ENCODE assay signal across 9 cellular contexts in the genomic region with DNA sequence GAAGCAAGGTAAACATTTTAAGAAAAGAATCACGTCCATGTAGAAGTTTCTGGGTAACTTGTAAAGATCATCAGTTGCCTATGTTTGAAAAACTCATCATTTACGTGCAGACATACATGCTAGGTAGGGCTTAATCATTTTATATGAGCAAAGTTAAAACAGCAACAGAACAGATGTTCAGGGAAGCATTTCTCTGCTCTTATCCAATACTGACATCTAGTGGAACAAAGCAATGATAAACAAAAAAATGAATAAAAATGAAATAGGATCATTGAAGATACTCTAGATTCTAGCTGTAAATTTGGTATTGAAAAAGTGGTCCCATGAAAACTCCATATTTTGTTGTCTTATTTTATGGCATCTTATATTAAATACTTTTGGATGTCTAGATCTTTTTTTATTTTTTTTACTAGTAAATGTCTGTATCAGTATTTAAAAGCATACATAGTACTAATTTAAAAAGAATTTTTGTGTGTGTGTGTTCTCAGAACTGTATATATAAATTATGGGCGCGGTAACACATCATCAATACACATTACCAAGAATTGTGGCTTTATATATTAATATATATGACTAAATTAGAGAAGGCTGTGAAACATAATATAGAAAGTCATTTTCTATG.
A peak's percentile ranks its signal among the peaks of the same experiment; 100 is the strongest.
DNase-seq lines count a peak whose midpoint lies in the region; ATAC-seq, FAIRE-seq and TF ChIP-seq lines count a peak whose summit lies in the region.
"Had no signal": no experiment of that assay in that cellular context is flagged by ENCODE, and none has a peak within 500 bp of the region (broad histone marks: within the 10 kb centered on the region; RNA-seq: fewer than 3 reads in every experiment).

No MANE protein-coding gene starts in this region.

- H3K36me3 ChIP-seq in HEK293 (ENCODE audit: control insufficient read depth in 2 of 2, insufficient read depth in 1 of 2, low read length in 2 of 2) (no peaks in the 10 kb centered on the region), pancreas (no peaks in the 10 kb centered on the region), mucosa of descending colon (ENCODE audit: low read depth) (no peaks in the 10 kb centered on the region)
- H3K36me3 ChIP-seq in CD8-positive, alpha-beta T cell (ENCODE audit: insufficient read depth, low read length) = no peaks in the 10 kb centered on the region

- TF ChIP-seq CTCF in HEK293 (tag by site-specific recombination; IDR thresholded peaks at IDR 0.05) (peak; percentile 49), pancreas (IDR thresholded peaks at IDR 0.05) (peak; percentile 9 to 29 (median 24)), mucosa of descending colon (IDR thresholded peaks at IDR 0.05) (no peak)
- TF ChIP-seq CTCF in CD8-positive, alpha-beta T cell (IDR thresholded peaks at IDR 0.05) = no peak

- H3K36me3 Mint-ChIP-seq in CD8-positive, alpha-beta T cell = no peaks in the 10 kb centered on the region

- H3K4me3 Mint-ChIP-seq in CD8-positive, alpha-beta T cell = no peak overlapping the region

- no peak for TF ChIP-seq POLR2A in GM12891 (IDR thresholded peaks at IDR 0.05; ENCODE audit: low read depth, low read length)

- POLR2A ChIA-PET in HEK293 (lab: Yijun Ruan, JAX) = no interaction called here
- POLR2A ChIA-PET in CD8-positive, alpha-beta T cell (lab: Charles Lee) = no interaction called here

- H3K4me3 ChIP-seq in HEK293 (ENCODE audit: low read depth, low read length) = no peak overlapping the region
- no peak overlapping the region for H3K4me3 ChIP-seq in pancreas
- H3K4me3 ChIP-seq in mucosa of descending colon = no peak overlapping the region
- no peak overlapping the region for H3K4me3 ChIP-seq in CD8-positive, alpha-beta T cell (ENCODE audit: low read depth, low read length)

- peaks cover 8% of the 10 kb centered on the region for H3K9me3 Mint-ChIP-seq in CD8-positive, alpha-beta T cell

- no peaks in the 10 kb centered on the region for H3K27me3 Mint-ChIP-seq in CD8-positive, alpha-beta T cell (ENCODE audit: low read depth)

- no peak overlapping the region for H3K27ac Mint-ChIP-seq in CD8-positive, alpha-beta T cell

- no peaks in the 10 kb centered on the region for H3K4me1 Mint-ChIP-seq in CD8-positive, alpha-beta T cell (ENCODE audit: low read depth)

- WGBS in pancreas, 2 donors = 18 to 24% methylated on average over 4 of the region's 4 CpGs

- H3K27ac ChIP-seq in HEK293 (ENCODE audit: extremely low read depth, low read depth, low read length) (no peak overlapping the region), pancreas (no peak overlapping the region)
- H3K27ac ChIP-seq in CD8-positive, alpha-beta T cell (ENCODE audit: low read depth, low read length) = no peak overlapping the region
- H3K27ac ChIP-seq: HL-60 had no signal

- DNase-seq in CD1c-positive myeloid dendritic cell (ENCODE audit: extremely low spot score) (peak; percentile 26), NCI-H69 (lab: John Stamatoyannopoulos, UW) (peak; percentile 58), dermis microvascular lymphatic vessel endothelial cell (ENCODE audit: low read depth in 2 of 2) (peak; percentile 18 to 19), pancreas (no peak), mucosa of descending colon (no peak), GM12891 (ENCODE audit: insufficient read length, low spot score) (no peak)
- no peak for DNase-seq in CD8-positive, alpha-beta T cell

- intact Hi-C loops in pancreas (cut with DNase I) (no loop called here), mucosa of descending colon (cut with DNase I, micrococcal nuclease) (no loop called here)
- intact Hi-C loops in CD8-positive, alpha-beta T cell (cut with DNase I, micrococcal nuclease) = no loop called here

- ATAC-seq in pancreas (peak in 3 of 4 donors; percentile 45 to 71 (median 57)), mucosa of descending colon (no peak)
- no peak for ATAC-seq in CD8-positive, alpha-beta T cell

- H3K4me1 ChIP-seq in HEK293 (ENCODE audit: control insufficient read depth, insufficient read depth, low read length) = no peaks in the 10 kb centered on the region
- H3K4me1 ChIP-seq in pancreas = no peaks in the 10 kb centered on the region
- no peaks in the 10 kb centered on the region for H3K4me1 ChIP-seq in mucosa of descending colon (ENCODE audit: low read depth)
- H3K4me1 ChIP-seq in CD8-positive, alpha-beta T cell (ENCODE audit: insufficient read depth, low read length) = no peaks in the 10 kb centered on the region

- CTCF ChIA-PET in HEK293 (lab: Yijun Ruan, JAX) = interaction anchor here (0.6 to 0.7 kb wide), 4 partner anchors 26 to 1543 kb away, joined by 3 to 5 read pairs (median 3); no protein-coding TSS in a partner anchor
- CTCF ChIA-PET in CD8-positive, alpha-beta T cell (lab: Charles Lee) = no interaction called here

- H3K9me3 ChIP-seq in HEK293 (ENCODE audit: control insufficient read depth, insufficient read depth, low read depth, low read length) (no peaks in the 10 kb centered on the region), pancreas (no peaks in the 10 kb centered on the region), mucosa of descending colon (no peaks in the 10 kb centered on the region)
- H3K9me3 ChIP-seq in CD8-positive, alpha-beta T cell (ENCODE audit: low read length) = no peaks in the 10 kb centered on the region

- FAIRE-seq in pancreas (lab: Jason Lieb, UNC) (peak; percentile 82), GM12891 (lab: Jason Lieb, UNC) (no peak)

- peaks cover 0 to 6% (median 0%) of the 10 kb centered on the region in 4 donors for H3K27me3 ChIP-seq in pancreas
- no peaks in the 10 kb centered on the region for H3K27me3 ChIP-seq in CD8-positive, alpha-beta T cell (ENCODE audit: insufficient read depth, low read length)

TF ChIP-seq in HEK293, 187 proteins besides CTCF, POLR2A, EP300 and RAD21:
- peak; percentile 94 for TF ChIP-seq ZNF654 (tag by site-specific recombination; IDR thresholded peaks at IDR 0.05; ENCODE audit: low read depth)
- no peak for TF ChIP-seq ZNF248 (tag by site-specific recombination; IDR thresholded peaks at IDR 0.05)
- 0 out of 2 replicates have a peak, but pooled peaks have one; percentile 29 for TF ChIP-seq ZNF660 (tag by site-specific recombination; IDR thresholded peaks at IDR 0.05)
TF ChIP-seq in HEK293: peak in this region for 2.

TF ChIP-seq in GM12891, 5 proteins besides CTCF, POLR2A, EP300 and RAD21:
- TF ChIP-seq POU2F2 (IDR thresholded peaks at IDR 0.05; ENCODE audit: low read depth, low read length) (no peak), SPI1 (IDR thresholded peaks at IDR 0.05; ENCODE audit: low read depth, low read length) (no peak), POLR2AphosphoS5 (IDR thresholded peaks at IDR 0.05; ENCODE audit: low read depth, low read length) (no peak)

Comparison
In these comparisons a context has a peak if more than half of its experiments do, and no peak if none do; other contexts are left out.
1. DNase-seq: peak in CD1c-positive myeloid dendritic cell (single experiment), NCI-H69 (single experiment) and dermis microvascular lymphatic vessel endothelial cell (2 of 2); none in pancreas (0 of 6), mucosa of descending colon (0 of 3), CD8-positive, alpha-beta T cell (0 of 7) and GM12891 (single experiment).
2. CTCF ChIP-seq: peak in HEK293 (single experiment) and pancreas (4 of 4); none in mucosa of descending colon (single experiment) and CD8-positive, alpha-beta T cell (single experiment).
3. ATAC-seq: peak in pancreas (3 of 4); none in mucosa of descending colon (single experiment) and CD8-positive, alpha-beta T cell (single experiment).